25 cellular contexts compared by ENCODE assay signal in the genomic region with DNA sequence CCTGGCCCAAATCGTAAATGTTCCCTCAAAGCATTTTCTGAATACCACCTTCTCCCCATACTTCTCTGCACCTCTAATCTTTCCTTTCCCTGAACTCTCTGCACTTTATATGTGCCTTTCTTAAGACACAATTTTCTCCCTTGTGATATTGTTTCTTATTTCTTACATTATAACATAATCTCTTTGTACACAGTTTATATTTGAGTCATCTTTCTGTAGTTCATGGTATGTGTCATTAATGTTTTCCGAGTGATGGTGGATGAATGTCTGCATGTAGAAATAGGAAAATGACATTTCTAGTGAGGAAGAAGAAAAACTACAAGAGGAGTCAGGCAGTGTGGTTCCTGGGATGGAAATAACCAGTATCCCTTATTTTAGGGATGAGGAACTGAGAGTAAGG. TPM values are rescaled to one million over a fixed set of nuclear protein-coding genes. Genes with fewer than 3 reads are reported as not detected.
A peak's percentile ranks its signal among the peaks of the same experiment; 100 is the strongest.
DNase-seq lines count a peak whose midpoint lies in the region; ATAC-seq, FAIRE-seq and TF ChIP-seq lines count a peak whose summit lies in the region.
"Had no signal": no experiment of that assay in that cellular context is flagged by ENCODE, and none has a peak within 500 bp of the region (broad histone marks: within the 10 kb centered on the region; RNA-seq: fewer than 3 reads in every experiment).

No MANE protein-coding gene starts in this region.

- no peak for TF ChIP-seq CTCF in endothelial cell of umbilical vein (IDR thresholded peaks at IDR 0.05; ENCODE audit: extremely low read depth in 1 of 2, insufficient read depth in 1 of 2, low read depth in 1 of 2, low read length in 2 of 2)

- peaks cover 47% of the 10 kb centered on the region for H3K36me3 Mint-ChIP-seq in activated T-helper 17 cell treated with anti-CD3 and anti-CD28 coated beads, Interleukin-2, amount 50 U/mL, for 72 hours (ENCODE audit: low read depth)
- peaks cover 20% of the 10 kb centered on the region for H3K36me3 Mint-ChIP-seq in stimulated activated effector memory CD8-positive, alpha-beta T cell treated with anti-CD3 and anti-CD28 coated beads, Interleukin-12 subunit alpha, Interleukin-12 subunit beta, amount 100 ng/mL, for 72 hours
- H3K36me3 Mint-ChIP-seq: CD8-positive, alpha-beta memory T cell had no signal

- ATAC-seq in activated T-helper 17 cell treated with anti-CD3 and anti-CD28 coated beads, Interleukin-2, amount 50 U/mL, for 72 hours (replicated peaks): peak; percentile 19
- ATAC-seq in stimulated activated effector memory CD8-positive, alpha-beta T cell treated with anti-CD3 and anti-CD28 coated beads, Interleukin-12 subunit alpha, Interleukin-12 subunit beta, amount 100 ng/mL, for 72 hours: no peak
- ATAC-seq: A549, GM12878, HCT116 had no signal

- peaks cover 46% of the 10 kb centered on the region for H3K4me1 ChIP-seq in endothelial cell of umbilical vein (ENCODE audit: control insufficient read depth, extremely low read depth, insufficient read depth, low read length)
- H3K4me1 ChIP-seq: A549; BE2C; BLaER1 treated with 17β-estradiol and CSF1 and Interleukin-3, amounts not matched to agents 10 nM and 100 nM had no signal

- H3K9me1 ChIP-seq in endothelial cell of umbilical vein (replicated peaks; ENCODE audit: control insufficient read depth, extremely low read depth, insufficient read depth, low read length): peaks cover 3% of the 10 kb centered on the region

- no peak overlapping the region for H3K4me3 Mint-ChIP-seq in activated T-helper 17 cell treated with anti-CD3 and anti-CD28 coated beads, Interleukin-2, amount 50 U/mL, for 72 hours
- H3K4me3 Mint-ChIP-seq in stimulated activated effector memory CD8-positive, alpha-beta T cell treated with anti-CD3 and anti-CD28 coated beads, Interleukin-12 subunit alpha, Interleukin-12 subunit beta, amount 100 ng/mL, for 72 hours: no peak overlapping the region
- H3K4me3 Mint-ChIP-seq: CD14-positive monocyte; CD4-positive, alpha-beta T cell; CD8-positive, alpha-beta memory T cell had no signal

- H3K27me3 Mint-ChIP-seq in activated T-helper 17 cell treated with anti-CD3 and anti-CD28 coated beads, Interleukin-2, amount 50 U/mL, for 72 hours: no peaks in the 10 kb centered on the region
- H3K27me3 Mint-ChIP-seq: CD4-positive, alpha-beta T cell; CD8-positive, alpha-beta memory T cell had no signal

- BruUV-seq in endothelial cell of umbilical vein (replicated peaks; lab: Mats Ljungman, UMichigan): no TSS peak

- intact Hi-C loops in endothelial cell of umbilical vein (cut with micrococcal nuclease): loop anchor here (5.0 kb wide), 1 partner anchor 197 kb away; no protein-coding TSS in a partner anchor

- FAIRE-seq in GM19239 (lab: Jason Lieb, UNC) (peak; percentile 26), endothelial cell of umbilical vein (lab: Jason Lieb, UNC) (no peak)
- FAIRE-seq: A549, D721Med, GM12878, H1 had no signal

- POLR2A ChIA-PET in endothelial cell of umbilical vein (lab: Charles Lee): no interaction called here

- H3K4me3 ChIP-seq in endothelial cell of umbilical vein (replicated peaks in 1 of 3; ENCODE audit: insufficient read depth in 1 of 3, low read depth in 1 of 3, low read length in 3 of 3): no peak overlapping the region
- H3K4me3 ChIP-seq: A549; BLaER1 treated with 17β-estradiol and CSF1 and Interleukin-3, amounts not matched to agents 10 nM and 100 nM; GM12878; GM23248 had no signal

- H3K36me3 ChIP-seq in endothelial cell of umbilical vein (ENCODE audit: control insufficient read depth in 2 of 2, extremely low read depth in 1 of 2, insufficient read depth in 2 of 2, low read length in 2 of 2): peaks cover 2 to 11% of the 10 kb centered on the region in 2 experiments

- H3K4me1 Mint-ChIP-seq in activated T-helper 17 cell treated with anti-CD3 and anti-CD28 coated beads, Interleukin-2, amount 50 U/mL, for 72 hours: no peaks in the 10 kb centered on the region
- no peaks in the 10 kb centered on the region for H3K4me1 Mint-ChIP-seq in stimulated activated effector memory CD8-positive, alpha-beta T cell treated with anti-CD3 and anti-CD28 coated beads, Interleukin-12 subunit alpha, Interleukin-12 subunit beta, amount 100 ng/mL, for 72 hours
- H3K4me1 Mint-ChIP-seq: CD14-positive monocyte; CD8-positive, alpha-beta memory T cell had no signal

- H3K27me3 ChIP-seq in endothelial cell of umbilical vein (ENCODE audit: control insufficient read depth in 2 of 2, insufficient read depth in 2 of 2, low read length in 2 of 2): no peaks in the 10 kb centered on the region
- H3K27me3 ChIP-seq: BE2C; BLaER1 treated with 17β-estradiol and CSF1 and Interleukin-3, amounts not matched to agents 10 nM and 100 nM had no signal

- no peak overlapping the region for H3K27ac Mint-ChIP-seq in activated T-helper 17 cell treated with anti-CD3 and anti-CD28 coated beads, Interleukin-2, amount 50 U/mL, for 72 hours
- no peak overlapping the region for H3K27ac Mint-ChIP-seq in stimulated activated effector memory CD8-positive, alpha-beta T cell treated with anti-CD3 and anti-CD28 coated beads, Interleukin-12 subunit alpha, Interleukin-12 subunit beta, amount 100 ng/mL, for 72 hours
- H3K27ac Mint-ChIP-seq: CD4-positive, alpha-beta T cell; CD8-positive, alpha-beta memory T cell had no signal

- no peaks in the 10 kb centered on the region for H3K9me3 ChIP-seq in endothelial cell of umbilical vein (replicated peaks; ENCODE audit: control insufficient read depth, insufficient read depth, low read length)
- H3K9me3 ChIP-seq: A549; BE2C; BLaER1 treated with 17β-estradiol and CSF1 and Interleukin-3, amounts not matched to agents 10 nM and 100 nM had no signal

- dilution Hi-C loops in endothelial cell of umbilical vein (cut with MboI; ENCODE audit: extremely low pct_ligation_motif_present, low sequenced_read_pairs): no loop called here

- TF ChIP-seq POLR2A in endothelial cell of umbilical vein (IDR thresholded peaks at IDR 0.05; ENCODE audit: low read depth, low read length): no peak

- no peaks in the 10 kb centered on the region for H4K20me1 ChIP-seq in endothelial cell of umbilical vein (replicated peaks; ENCODE audit: control insufficient read depth, extremely low read depth, insufficient read depth, low read length)
- H4K20me1 ChIP-seq: BLaER1 treated with 17β-estradiol and CSF1 and Interleukin-3, amounts not matched to agents 10 nM and 100 nM had no signal

- H3K79me2 ChIP-seq in endothelial cell of umbilical vein (ENCODE audit: control insufficient read depth, insufficient read depth, low read length): no peaks in the 10 kb centered on the region

- H3K9me3 Mint-ChIP-seq in activated T-helper 17 cell treated with anti-CD3 and anti-CD28 coated beads, Interleukin-2, amount 50 U/mL, for 72 hours: no peaks in the 10 kb centered on the region
- H3K9me3 Mint-ChIP-seq in stimulated activated effector memory CD8-positive, alpha-beta T cell treated with anti-CD3 and anti-CD28 coated beads, Interleukin-12 subunit alpha, Interleukin-12 subunit beta, amount 100 ng/mL, for 72 hours: no peaks in the 10 kb centered on the region
- H3K9me3 Mint-ChIP-seq: CD14-positive monocyte; CD4-positive, alpha-beta T cell; CD8-positive, alpha-beta memory T cell had no signal

- no peak overlapping the region for H2AFZ ChIP-seq in endothelial cell of umbilical vein (ENCODE audit: low read depth, low read length)
- H2AFZ ChIP-seq: GM23248 had no signal

- peak overlapping the region; percentile 85 for H3K4me2 ChIP-seq in endothelial cell of umbilical vein (ENCODE audit: insufficient read depth, low read length)
- H3K4me2 ChIP-seq: A549; BLaER1 treated with 17β-estradiol and CSF1 and Interleukin-3, amounts not matched to agents 10 nM and 100 nM had no signal

- H3K27ac ChIP-seq in endothelial cell of umbilical vein (ENCODE audit: insufficient read depth, low read depth, low read length): peak overlapping the region; percentile 65
- H3K27ac ChIP-seq: A549; BLaER1 treated with 17β-estradiol and CSF1 and Interleukin-3, amounts not matched to agents 10 nM and 100 nM; GM23248 had no signal

- DNase-seq in GM19239 (ENCODE audit: insufficient read length, low spot score) (no peak), endothelial cell of umbilical vein (ENCODE audit: low read depth, low spot score) (peak; percentile 11), iris pigment epithelial cell (ENCODE audit: low read depth) (peak; percentile 30), DMS153 treated with DMSO at 0.1 percent for 48 hours (lab: John Stamatoyannopoulos, UW; ENCODE audit: unreplicated experiment) (no peak)
- no peak for DNase-seq in central memory CD4-positive, alpha-beta T cell
- DNase-seq in stimulated activated effector memory CD8-positive, alpha-beta T cell treated with anti-CD3 and anti-CD28 coated beads, Interleukin-12 subunit alpha, Interleukin-12 subunit beta, amount 100 ng/mL, for 72 hours (ENCODE audit: low spot score in 2 of 2): no peak
- DNase-seq: 8988T; ACHN; AML-193; BE2C; CD4-positive, alpha-beta T cell; CD8-positive, alpha-beta memory T cell; DMS 273 treated with DMSO at 0.1 percent for 48 hours; DND-41; GDM1; GM23248; H7 had no signal

- CTCF ChIA-PET in endothelial cell of umbilical vein (lab: Charles Lee): interaction anchor here (1.5 kb wide), 2 partner anchors 27 to 48 kb away, joined by 3 read pairs; no protein-coding TSS in a partner anchor

- H3K9ac ChIP-seq in endothelial cell of umbilical vein (replicated peaks; ENCODE audit: extremely low read depth, insufficient read depth, low read length): no peak overlapping the region
- H3K9ac ChIP-seq: BLaER1 treated with 17β-estradiol and CSF1 and Interleukin-3, amounts not matched to agents 10 nM and 100 nM; GM23248 had no signal

RNA-seq across cellular contexts. Expression of a gene that starts 5.5 kb away (rescaled TPM):
- total RNA-seq in activated T-helper 17 cell treated with anti-CD3 and anti-CD28 coated beads, Interleukin-2, amount 50 U/mL, for 72 hours: not detected
- not detected in 2 replicates for total RNA-seq in endothelial cell of umbilical vein
- polyA plus RNA-seq in endothelial cell of umbilical vein: not detected in 2 replicates
- polyA plus RNA-seq in endothelial cell of umbilical vein (2011; cell fraction: cytosol; rRNA removed): 0.07 TPM in 1 of 2 replicates, not detected in the other
- 0.07 and 0.14 TPM in 2 replicates for polyA plus RNA-seq in endothelial cell of umbilical vein (2011; cell fraction: nucleus; rRNA removed)
- 0.20 and 0.67 TPM in 2 replicates for polyA plus RNA-seq in endothelial cell of umbilical vein (2012)
- polyA minus RNA-seq in endothelial cell of umbilical vein: not detected in 2 replicates
- not detected for polyA minus RNA-seq in endothelial cell of umbilical vein (2011; cell fraction: cytosol; rRNA and poly(A)+ RNA removed)
- not detected in 2 replicates for polyA minus RNA-seq in endothelial cell of umbilical vein (2011; cell fraction: nucleus; rRNA and poly(A)+ RNA removed)
- total RNA-seq: CD4-positive, alpha-beta T cell; CD8-positive, alpha-beta memory T cell; GM23248; H1; H7 had no signal
- polyA plus RNA-seq: CD14-positive monocyte; CD8-positive, alpha-beta memory T cell had no signal

RNA-seq across cellular contexts. Expression of a gene that starts 50.2 kb away (rescaled TPM):
- total RNA-seq in activated T-helper 17 cell treated with anti-CD3 and anti-CD28 coated beads, Interleukin-2, amount 50 U/mL, for 72 hours: 100 to 1,000 TPM in 1 of 2 donors, 10 to 100 TPM in 1; 96.0 to 147 TPM
- 55.6 and 66.1 TPM in 2 replicates for total RNA-seq in endothelial cell of umbilical vein
- polyA plus RNA-seq in endothelial cell of umbilical vein: 11.8 and 15.0 TPM in 2 replicates
- 22.5 and 26.7 TPM in 2 replicates for polyA plus RNA-seq in endothelial cell of umbilical vein (2011; cell fraction: cytosol; rRNA removed)
- polyA plus RNA-seq in endothelial cell of umbilical vein (2011; cell fraction: nucleus; rRNA removed): 23.5 and 38.8 TPM in 2 replicates
- polyA plus RNA-seq in endothelial cell of umbilical vein (2012): 34.3 and 57.9 TPM in 2 replicates
- polyA minus RNA-seq in endothelial cell of umbilical vein: 23.3 and 25.5 TPM in 2 replicates
- polyA minus RNA-seq in endothelial cell of umbilical vein (2011; cell fraction: cytosol; rRNA and poly(A)+ RNA removed): 19.6 TPM
- polyA minus RNA-seq in endothelial cell of umbilical vein (2011; cell fraction: nucleus; rRNA and poly(A)+ RNA removed): 38.6 and 58.6 TPM in 2 replicates

Comparison
In these comparisons a context has a peak if more than half of its experiments do, and no peak if none do; other contexts are left out.
1. DNase-seq: peak in endothelial cell of umbilical vein (single experiment) and iris pigment epithelial cell (single experiment); none in GM19239 (single experiment), central memory CD4-positive, alpha-beta T cell (single experiment), DMS153 treated with DMSO at 0.1 percent for 48 hours (single experiment) and stimulated activated effector memory CD8-positive, alpha-beta T cell treated with anti-CD3 and anti-CD28 coated beads, Interleukin-12 subunit alpha, Interleukin-12 subunit beta, amount 100 ng/mL, for 72 hours (0 of 2).